13 cellular contexts compared by ENCODE assay signal in the genomic region with DNA sequence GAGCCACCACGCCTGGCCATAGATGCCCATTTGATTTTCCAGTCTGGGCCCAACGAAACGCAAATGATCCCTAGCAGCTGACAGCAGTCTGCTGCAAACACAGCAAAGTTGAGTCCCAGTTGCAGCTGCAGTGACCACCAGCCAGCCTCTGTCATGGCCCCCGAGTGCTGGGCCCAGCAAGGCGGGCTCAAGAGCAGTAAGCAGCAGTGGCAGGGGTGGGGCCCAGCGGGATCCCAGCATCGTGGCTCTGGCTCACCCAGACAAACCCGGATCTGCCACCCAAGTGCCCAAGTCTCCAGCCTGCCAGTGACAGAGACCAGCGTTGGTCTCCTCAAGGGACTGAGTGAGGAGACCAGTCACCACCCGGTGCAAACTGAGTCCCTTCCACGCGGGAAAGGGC. TPM values are rescaled to one million over a fixed set of nuclear protein-coding genes. Genes with fewer than 3 reads are reported as not detected.
DNase-seq lines count a peak whose midpoint lies in the region; ATAC-seq and TF ChIP-seq lines count a peak whose summit lies in the region.
"Had no signal": no experiment of that assay in that cellular context is flagged by ENCODE, and none has a peak within 500 bp of the region (broad histone marks: within the 10 kb centered on the region; RNA-seq: fewer than 3 reads in every experiment).

No MANE protein-coding gene starts in this region.

- no peaks in the 10 kb centered on the region for H3K79me1 ChIP-seq in neuronal stem cell (ENCODE audit: low read depth, low read length)

- ATAC-seq in HG03045 (IDR thresholded peaks at IDR 0.05; ENCODE audit: unreplicated experiment) (no peak), omental fat pad (ENCODE audit: low FRiP score) (no peak)

- H3K9me3 ChIP-seq in BLaER1: 0 out of 2 replicates have a peak, but pooled peaks cover 7% of the 10 kb centered on the region
- H3K9me3 ChIP-seq in HEK293 (ENCODE audit: control insufficient read depth, insufficient read depth, low read depth, low read length): no peaks in the 10 kb centered on the region
- peaks cover 0 to 3% of the 10 kb centered on the region in 2 donors for H3K9me3 ChIP-seq in neuronal stem cell (replicated peaks in 1 of 2; ENCODE audit: control insufficient read depth in 2 of 2, insufficient read depth in 1 of 2, low read depth in 1 of 2, low read length in 2 of 2)
- H3K9me3 ChIP-seq: Peyer's patch had no signal

- H3K4me2 ChIP-seq in BLaER1 (peak overlapping the region; percentile 50; the same call in 1 of the 2 replicates), neuronal stem cell (ENCODE audit: insufficient read depth, low read length, poor library complexity, severe bottlenecking) (no peak overlapping the region)

- no peak overlapping the region for H2AK5ac ChIP-seq in neuronal stem cell (ENCODE audit: low read depth, low read length)

- no peak for DNase-seq in neuronal stem cell (ENCODE audit: low spot score)
- no peak for DNase-seq in lower leg skin (ENCODE audit: low spot score in 2 of 2)
- no peak for DNase-seq in omental fat pad (ENCODE audit: low spot score)
- DNase-seq: ACHN, DND-41, NCI-H1105, NCI-H2081 treated with DMSO at 0.1 percent for 48 hours, Peyer's patch, SW 1271 had no signal

- intact Hi-C loops in lower leg skin (cut with DNase I; ENCODE audit: low total_unique reads): no loop called here

- H3K14ac ChIP-seq in neuronal stem cell (ENCODE audit: low read length): peak overlapping the region; percentile 56

- peak overlapping the region; percentile 65 for H3K23ac ChIP-seq in neuronal stem cell (ENCODE audit: low read depth, low read length, poor library complexity)

- TF ChIP-seq CTCF in HEK293 (tag by site-specific recombination; IDR thresholded peaks at IDR 0.05): no peak
- no peak for TF ChIP-seq CTCF in lower leg skin (IDR thresholded peaks at IDR 0.05)
- TF ChIP-seq CTCF in omental fat pad (IDR thresholded peaks at IDR 0.05): no peak

- POLR2A ChIA-PET in HEK293 (lab: Yijun Ruan, JAX): interaction anchor here (1.6 kb wide), 1 partner anchor 24 kb away, joined by 4 read pairs; no protein-coding TSS in a partner anchor

- H3K36me3 ChIP-seq in BLaER1 (peaks cover 12% of the 10 kb centered on the region; the same call in 1 of the 2 replicates), HEK293 (ENCODE audit: control insufficient read depth in 2 of 2, insufficient read depth in 1 of 2, low read length in 2 of 2) (peaks cover 0 to 5% of the 10 kb centered on the region in 2 experiments; a peak in 1 of 3 replicates), neuronal stem cell (replicated peaks in 1 of 2; ENCODE audit: control insufficient read depth in 2 of 2, insufficient read depth in 2 of 2, low read length in 2 of 2) (peaks cover 0 to 3% of the 10 kb centered on the region in 2 donors)
- H3K36me3 ChIP-seq: Peyer's patch had no signal

- peak overlapping the region; percentile 71 for H3K18ac ChIP-seq in neuronal stem cell (ENCODE audit: low read length)

- no CpG with 5 or more reads among the region's 12 CpGs for whole genome bisulfite sequencing in neuronal stem cell (ENCODE audit: extremely low coverage in 2 of 2, insufficient read length in 2 of 2, insufficient replicate concordance in 1 of 2), 2 donors
- 85 to 92% methylated on average over 6 to 12 of the region's 12 CpGs for WGBS in lower leg skin, 2 donors

- H2BK12ac ChIP-seq in neuronal stem cell (ENCODE audit: low read length): no peak overlapping the region

- no peak for TF ChIP-seq POLR2A in lower leg skin (IDR thresholded peaks at IDR 0.05)

- H4K91ac ChIP-seq in neuronal stem cell (ENCODE audit: low read depth, low read length, poor library complexity): no peak overlapping the region

- H3K9ac ChIP-seq in BLaER1 (no peak overlapping the region), neuronal stem cell (ENCODE audit: low read depth, low read length, poor library complexity) (no peak overlapping the region)

- CTCF ChIA-PET in HEK293 (lab: Yijun Ruan, JAX): no interaction called here

- no peak overlapping the region for H2AFZ ChIP-seq in neuronal stem cell (ENCODE audit: low read length)

- no peak overlapping the region for H2BK5ac ChIP-seq in neuronal stem cell (ENCODE audit: low read length)

- no peak overlapping the region for H3K4ac ChIP-seq in neuronal stem cell (ENCODE audit: low read length)

- H2BK15ac ChIP-seq in neuronal stem cell (ENCODE audit: low read length): no peak overlapping the region

- H3K27me3 ChIP-seq in BLaER1 (no peaks in the 10 kb centered on the region), neuronal stem cell (ENCODE audit: control insufficient read depth in 3 of 3, insufficient read depth in 3 of 3, low read depth in 1 of 3, low read length in 3 of 3) (no peaks in the 10 kb centered on the region)
- H3K27me3 ChIP-seq: Peyer's patch had no signal

- H3K27ac ChIP-seq in BLaER1 (no peak overlapping the region), HEK293 (ENCODE audit: extremely low read depth, low read depth, low read length) (no peak overlapping the region), neuronal stem cell (replicated peaks; ENCODE audit: low read length) (no peak overlapping the region)
- H3K27ac ChIP-seq: Peyer's patch had no signal

- H2BK120ac ChIP-seq in neuronal stem cell (ENCODE audit: low read depth, low read length): no peak overlapping the region

- no peak overlapping the region for H4K8ac ChIP-seq in neuronal stem cell (ENCODE audit: low read depth, low read length)

- H3K4me1 ChIP-seq in BLaER1 (peaks cover 47% of the 10 kb centered on the region), HEK293 (ENCODE audit: control insufficient read depth, insufficient read depth, low read length) (no peaks in the 10 kb centered on the region), neuronal stem cell (ENCODE audit: control insufficient read depth in 2 of 2, insufficient read depth in 1 of 2, low read depth in 1 of 2, low read length in 2 of 2) (no peaks in the 10 kb centered on the region)
- H3K4me1 ChIP-seq: Peyer's patch had no signal

- peaks cover 8% of the 10 kb centered on the region; the same call in 1 of the 2 replicates for H4K20me1 ChIP-seq in BLaER1

- H3K4me3 ChIP-seq in BLaER1: no peak overlapping the region
- H3K4me3 ChIP-seq in HEK293 (ENCODE audit: low read depth, low read length): no peak overlapping the region
- no peak overlapping the region for H3K4me3 ChIP-seq in neuronal stem cell (ENCODE audit: low read length in 2 of 2)
- no peak overlapping the region for H3K4me3 ChIP-seq in lower leg skin (ENCODE audit: low read depth, poor library complexity, severe bottlenecking)
- H3K4me3 ChIP-seq: Peyer's patch had no signal

TF ChIP-seq in HEK293, 187 proteins besides CTCF, POLR2A, EP300 and RAD21:
- TF ChIP-seq ZNF610 (tag by site-specific recombination; IDR thresholded peaks at IDR 0.05; ENCODE audit: borderline replicate concordance): no peak
- TF ChIP-seq, protein P1, sequence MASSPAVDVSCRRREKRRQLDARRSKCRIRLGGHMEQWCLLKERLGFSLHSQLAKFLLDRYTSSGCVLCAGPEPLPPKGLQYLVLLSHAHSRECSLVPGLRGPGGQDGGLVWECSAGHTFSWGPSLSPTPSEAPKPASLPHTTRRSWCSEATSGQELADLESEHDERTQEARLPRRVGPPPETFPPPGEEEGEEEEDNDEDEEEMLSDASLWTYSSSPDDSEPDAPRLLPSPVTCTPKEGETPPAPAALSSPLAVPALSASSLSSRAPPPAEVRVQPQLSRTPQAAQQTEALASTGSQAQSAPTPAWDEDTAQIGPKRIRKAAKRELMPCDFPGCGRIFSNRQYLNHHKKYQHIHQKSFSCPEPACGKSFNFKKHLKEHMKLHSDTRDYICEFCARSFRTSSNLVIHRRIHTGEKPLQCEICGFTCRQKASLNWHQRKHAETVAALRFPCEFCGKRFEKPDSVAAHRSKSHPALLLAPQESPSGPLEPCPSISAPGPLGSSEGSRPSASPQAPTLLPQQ (tag by site-specific recombination; IDR thresholded peaks at IDR 0.05): 0 out of 2 replicates have a peak, but pooled peaks have one; percentile 22
TF ChIP-seq in HEK293: peak in this region for 1.

RNA-seq across cellular contexts. Expression of a gene that starts 6.9 kb away (rescaled TPM):
- 1.1 TPM for polyA plus RNA-seq in neuronal stem cell (2013, experiment 1 of 2)
- 1.1 TPM for polyA plus RNA-seq in neuronal stem cell (2013, experiment 2 of 2)
- total RNA-seq in lower leg skin (10 to 100 TPM in 2 of 4 donors, 1 to 10 TPM in 2; 3.5 to 14.8 (median 9.6) TPM), omental fat pad (10 to 100 TPM in 2 of 4 donors, 1 to 10 TPM in 2; 7.1 to 15.1 (median 12.0) TPM)
- total RNA-seq: H4 had no signal

RNA-seq across cellular contexts. Expression of a gene that starts 19.8 kb away (rescaled TPM):
- polyA plus RNA-seq in neuronal stem cell (2013, experiment 1 of 2): 61.3 TPM
- 59.4 TPM for polyA plus RNA-seq in neuronal stem cell (2013, experiment 2 of 2)
- total RNA-seq in lower leg skin (100 to 1,000 TPM in 2 of 4 donors, 10 to 100 TPM in 2; 86.3 to 113 (median 101) TPM), omental fat pad (10 to 100 TPM; 67.6 to 90.1 (median 73.9) TPM)

RNA-seq across cellular contexts. Expression of a gene that starts 33.8 kb away (rescaled TPM):
- polyA plus RNA-seq in neuronal stem cell (2013, experiment 1 of 2): 52.6 TPM
- 53.4 TPM for polyA plus RNA-seq in neuronal stem cell (2013, experiment 2 of 2)
- total RNA-seq in lower leg skin: 100 to 1,000 TPM; 263 to 508 (median 298) TPM
- 100 to 1,000 TPM; 400 to 762 (median 566) TPM for total RNA-seq in omental fat pad

RNA-seq across cellular contexts. Expression of a gene that starts 54.2 kb away (rescaled TPM):
- 34.7 TPM for polyA plus RNA-seq in neuronal stem cell (2013, experiment 1 of 2)
- 39.1 TPM for polyA plus RNA-seq in neuronal stem cell (2013, experiment 2 of 2)
- total RNA-seq in lower leg skin (10 to 100 TPM; 25.5 to 46.8 (median 31.5) TPM), omental fat pad (10 to 100 TPM; 12.6 to 28.1 (median 21.1) TPM)
